ENCODE assay signal across 18 cellular contexts in the genomic region with DNA sequence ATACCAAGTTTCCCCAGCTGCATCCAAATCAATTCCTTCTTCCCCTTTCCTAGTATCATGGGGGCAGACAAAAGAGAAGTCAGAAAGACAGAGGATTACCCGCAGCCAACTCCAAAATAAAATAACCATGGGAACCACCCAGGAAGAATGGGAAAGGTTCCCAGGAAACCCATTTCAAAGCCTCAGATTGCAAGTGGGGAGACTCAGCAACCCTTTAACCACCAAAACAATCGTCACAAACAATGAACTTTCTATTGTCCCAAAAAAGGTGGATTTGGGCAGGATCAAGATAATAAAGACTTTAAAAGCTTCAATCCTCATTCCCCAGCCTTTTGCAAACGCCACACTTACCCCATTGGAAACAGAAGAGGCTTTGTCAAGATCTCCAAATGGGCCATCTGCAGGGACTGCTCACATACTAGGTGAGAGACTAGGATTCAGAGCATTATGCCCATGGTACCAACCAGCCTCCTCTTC.
"Had no signal": no experiment of that assay in that cellular context is flagged by ENCODE, and none has a peak within 500 bp of the region (broad histone marks: within the 10 kb centered on the region; RNA-seq: fewer than 3 reads in every experiment).

No MANE protein-coding gene starts in this region.

- H3K4me1 Mint-ChIP-seq: memory B cell had no signal

- H3K36me3 Mint-ChIP-seq: memory B cell, naive B cell had no signal

- H3K4me3 ChIP-seq: breast epithelium, mucosa of descending colon, pancreas, right lobe of liver, suprapubic skin, upper lobe of left lung had no signal

- ATAC-seq: mucosa of descending colon, pancreas, right lobe of liver had no signal

- H3K9me3 ChIP-seq: breast epithelium, mucosa of descending colon, neutrophil, pancreas, right lobe of liver, suprapubic skin, upper lobe of left lung had no signal

- H3K36me3 ChIP-seq: breast epithelium, neutrophil, pancreas, right lobe of liver, suprapubic skin, upper lobe of left lung had no signal

- H3K27ac Mint-ChIP-seq: activated CD4-positive, alpha-beta T cell treated with anti-CD3 and anti-CD28 coated beads, Interleukin-2, amount 10 ng/mL, durations not matched to agents 7 days and 5 days; activated naive CD4-positive, alpha-beta T cell treated with anti-CD3 and anti-CD28 coated beads for 36 hours; activated T-helper 2 cell treated with anti-CD3 and anti-CD28 coated beads, Interferon-gamma antibody, Interleukin-2, Interleukin-4, amounts not matched to agents 10 μg/mL and 5 μg/mL and 100 μg/mL, durations not matched to agents 14 hours and 24 hours and 36 hours; memory B cell; naive B cell had no signal

- H3K4me1 ChIP-seq: breast epithelium, pancreas had no signal

- H3K27ac ChIP-seq: breast epithelium, neutrophil, pancreas, right lobe of liver, suprapubic skin, upper lobe of left lung had no signal

- H3K27me3 ChIP-seq: right lobe of liver, suprapubic skin had no signal

- H3K9me3 Mint-ChIP-seq: activated CD4-positive, alpha-beta T cell treated with anti-CD3 and anti-CD28 coated beads, Interleukin-2, amount 10 ng/mL, durations not matched to agents 7 days and 5 days; activated naive CD4-positive, alpha-beta T cell treated with anti-CD3 and anti-CD28 coated beads for 36 hours; activated T-helper 2 cell treated with anti-CD3 and anti-CD28 coated beads, Interferon-gamma antibody, Interleukin-2, Interleukin-4, amounts not matched to agents 10 μg/mL and 5 μg/mL and 100 μg/mL, durations not matched to agents 14 hours and 24 hours and 36 hours; stimulated activated naive CD8-positive, alpha-beta T cell treated with anti-CD3 and anti-CD28 coated beads, Interleukin-15, Interleukin-2, amounts not matched to agents 100 ng/mL and 50 ng/mL, for 24 hours had no signal

- DNase-seq: activated CD4-positive, alpha-beta T cell treated with anti-CD3 and anti-CD28 coated beads, Interleukin-2, amount 10 ng/mL, durations not matched to agents 7 days and 5 days; activated naive CD4-positive, alpha-beta T cell treated with anti-CD3 and anti-CD28 coated beads for 36 hours; effector memory CD4-positive, alpha-beta T cell; mucosa of descending colon; naive B cell; pancreas; right lobe of liver; small intestine; stimulated activated CD4-positive, alpha-beta T cell treated with anti-CD3 and anti-CD28 coated beads, Interleukin-15, amount 100 ng/mL, for 24 hours; stimulated activated CD4-positive, alpha-beta T cell treated with anti-CD3 and anti-CD28 coated beads, Interleukin-2, amount 100 ng/mL, for 48 hours; T1000; upper lobe of left lung had no signal

- H3K4me3 Mint-ChIP-seq: activated CD4-positive, alpha-beta T cell treated with anti-CD3 and anti-CD28 coated beads, Interleukin-2, amount 10 ng/mL, durations not matched to agents 7 days and 5 days; activated naive CD4-positive, alpha-beta T cell treated with anti-CD3 and anti-CD28 coated beads for 36 hours; memory B cell; naive B cell had no signal
